27 cellular contexts compared by ENCODE assay signal in genomic region chr16:79717324-79717848, GRCh38.
DNase-seq lines count a peak whose midpoint lies in the region; ATAC-seq and TF ChIP-seq lines count a peak whose summit lies in the region.
"Had no signal": no experiment of that assay in that cellular context is flagged by ENCODE, and none has a peak within 500 bp of the region (broad histone marks: within the 10 kb centered on the region; RNA-seq: fewer than 3 reads in every experiment).

No MANE protein-coding gene starts in this region.

- no peaks in the 10 kb centered on the region for H3K36me3 ChIP-seq in uterus
- H3K36me3 ChIP-seq: SJSA1 had no signal

- intact Hi-C loops in activated CD4-positive, alpha-beta memory T cell treated with anti-CD3 and anti-CD28 coated beads for 36 hours (cut with micrococcal nuclease) = no loop called here
- intact Hi-C loops in uterus (cut with DNase I; ENCODE audit: low total_unique reads) = no loop called here

- ATAC-seq in HG02798 (IDR thresholded peaks at IDR 0.05; ENCODE audit: poor library complexity, unreplicated experiment) = no peak
- ATAC-seq: HepG2, left ventricle myocardium superior, WTC11 had no signal

- peaks cover 48% of the 10 kb centered on the region for H3K4me1 Mint-ChIP-seq in activated CD4-positive, alpha-beta memory T cell treated with anti-CD3 and anti-CD28 coated beads, Interleukin-2, amount 10 ng/mL, durations not matched to agents 7 days and 5 days
- H3K4me1 Mint-ChIP-seq in activated CD4-positive, alpha-beta memory T cell treated with anti-CD3 and anti-CD28 coated beads for 36 hours (ENCODE audit: low read depth) = peaks cover 25% of the 10 kb centered on the region
- H3K4me1 Mint-ChIP-seq in chondrocyte (ENCODE audit: low read depth) (peaks cover 66% of the 10 kb centered on the region), nephron progenitor cell (peaks cover 32% of the 10 kb centered on the region)
- H3K4me1 Mint-ChIP-seq: central memory CD8-positive, alpha-beta T cell; immature natural killer cell; WTC11 had no signal

- peaks cover 9% of the 10 kb centered on the region for H3K9me3 Mint-ChIP-seq in activated CD4-positive, alpha-beta memory T cell treated with anti-CD3 and anti-CD28 coated beads, Interleukin-2, amount 10 ng/mL, durations not matched to agents 7 days and 5 days
- H3K9me3 Mint-ChIP-seq in activated CD4-positive, alpha-beta memory T cell treated with anti-CD3 and anti-CD28 coated beads for 36 hours = peaks cover 2% of the 10 kb centered on the region
- peaks cover 3% of the 10 kb centered on the region for H3K9me3 Mint-ChIP-seq in chondrocyte (ENCODE audit: low read depth)
- H3K9me3 Mint-ChIP-seq in nephron progenitor cell = peaks cover 3% of the 10 kb centered on the region
- H3K9me3 Mint-ChIP-seq: stimulated activated naive CD8-positive, alpha-beta T cell treated with anti-CD3 and anti-CD28 coated beads, Interleukin-15, Interleukin-2, amounts not matched to agents 100 ng/mL and 50 ng/mL, for 24 hours had no signal

- DNase-seq in activated CD4-positive, alpha-beta memory T cell treated with anti-CD3 and anti-CD28 coated beads, Interleukin-2, amount 10 ng/mL, durations not matched to agents 7 days and 5 days = no peak
- DNase-seq in activated CD4-positive, alpha-beta memory T cell treated with anti-CD3 and anti-CD28 coated beads for 36 hours = no peak
- DNase-seq in chondrocyte (ENCODE audit: low spot score) = no peak
- no peak for DNase-seq in nephron progenitor cell
- DNase-seq in uterus = no peak
- DNase-seq in COLO829 (ENCODE audit: low spot score) = no peak
- no peak for DNase-seq in NOMO-1 treated with dmso at 0.1 percent for 144 hours (lab: John Stamatoyannopoulos, UW; ENCODE audit: unreplicated experiment)
- DNase-seq: activated CD4-positive, alpha-beta T cell treated with anti-CD3 and anti-CD28 coated beads, Interleukin-2, amount 50 U/mL, for 4 hours; activated naive CD4-positive, alpha-beta T cell treated with Interleukin-2 at 50 U/mL for 16 hours; anterior cingulate cortex; COR-L47; GM23248; immature natural killer cell; left ventricle myocardium superior; NCI-H1417; NCI-H510A treated with DMSO at 0.1 percent for 48 hours; nucleus accumbens; stimulated activated CD4-positive, alpha-beta T cell treated with anti-CD3 and anti-CD28 coated beads, Interleukin-12 subunit alpha, Interleukin-12 subunit beta, amount 100 ng/mL, for 4 hours; stimulated activated CD4-positive, alpha-beta T cell treated with anti-CD3 and anti-CD28 coated beads, Interleukin-4, amount 100 ng/mL, for 4 hours had no signal

- H3K9me3 ChIP-seq in uterus = no peaks in the 10 kb centered on the region
- H3K9me3 ChIP-seq: SJSA1 had no signal

- TF ChIP-seq POLR2A in uterus (IDR thresholded peaks at IDR 0.05) = no peak

- CTCF ChIA-PET in activated CD4-positive, alpha-beta memory T cell treated with anti-CD3 and anti-CD28 coated beads, Interleukin-2, amount 10 ng/mL, durations not matched to agents 7 days and 5 days (lab: Charles Lee) = no interaction called here
- CTCF ChIA-PET in activated CD4-positive, alpha-beta memory T cell treated with anti-CD3 and anti-CD28 coated beads for 36 hours (lab: Charles Lee) = no interaction called here

- POLR2A ChIA-PET in activated CD4-positive, alpha-beta memory T cell treated with anti-CD3 and anti-CD28 coated beads, Interleukin-2, amount 10 ng/mL, durations not matched to agents 7 days and 5 days (lab: Charles Lee) = interaction anchor here (1.0 to 5.8 kb wide), 4 partner anchors 21 to 117 kb away, joined by 3 to 67 read pairs (median 4); partner anchors contain the start of gene MAF
- POLR2A ChIA-PET in activated CD4-positive, alpha-beta memory T cell treated with anti-CD3 and anti-CD28 coated beads for 36 hours (lab: Charles Lee) = no interaction called here

- peak overlapping the region; percentile 76 for H3K27ac Mint-ChIP-seq in activated CD4-positive, alpha-beta memory T cell treated with anti-CD3 and anti-CD28 coated beads, Interleukin-2, amount 10 ng/mL, durations not matched to agents 7 days and 5 days
- no peak overlapping the region for H3K27ac Mint-ChIP-seq in activated CD4-positive, alpha-beta memory T cell treated with anti-CD3 and anti-CD28 coated beads for 36 hours
- peak overlapping the region; percentile 70 for H3K27ac Mint-ChIP-seq in chondrocyte (ENCODE audit: unreplicated experiment)
- H3K27ac Mint-ChIP-seq in nephron progenitor cell = peak overlapping the region; percentile 96
- H3K27ac Mint-ChIP-seq: immature natural killer cell; stimulated activated naive CD8-positive, alpha-beta T cell treated with anti-CD3 and anti-CD28 coated beads, Interleukin-15, Interleukin-2, amounts not matched to agents 100 ng/mL and 50 ng/mL, for 24 hours; type B pancreatic cell; WTC11 had no signal

- H3K27me3 ChIP-seq in uterus = no peaks in the 10 kb centered on the region
- H3K27me3 ChIP-seq: SJSA1 had no signal

- H3K27me3 Mint-ChIP-seq in activated CD4-positive, alpha-beta memory T cell treated with anti-CD3 and anti-CD28 coated beads, Interleukin-2, amount 10 ng/mL, durations not matched to agents 7 days and 5 days = no peaks in the 10 kb centered on the region
- peaks cover 5% of the 10 kb centered on the region for H3K27me3 Mint-ChIP-seq in activated CD4-positive, alpha-beta memory T cell treated with anti-CD3 and anti-CD28 coated beads for 36 hours
- H3K27me3 Mint-ChIP-seq in chondrocyte (ENCODE audit: low read depth) (no peaks in the 10 kb centered on the region), nephron progenitor cell (ENCODE audit: low read depth, poor library complexity) (peaks cover 8% of the 10 kb centered on the region)

- TF ChIP-seq CTCF in chondrocyte (IDR thresholded peaks at IDR 0.05) (no peak), nephron progenitor cell (IDR thresholded peaks at IDR 0.05) (no peak), uterus (IDR thresholded peaks at IDR 0.05) (no peak)

- no peaks in the 10 kb centered on the region for H3K4me1 ChIP-seq in uterus
- H3K4me1 ChIP-seq: SJSA1 had no signal

- H3K4me3 Mint-ChIP-seq in activated CD4-positive, alpha-beta memory T cell treated with anti-CD3 and anti-CD28 coated beads, Interleukin-2, amount 10 ng/mL, durations not matched to agents 7 days and 5 days = peak overlapping the region; percentile 36
- no peak overlapping the region for H3K4me3 Mint-ChIP-seq in activated CD4-positive, alpha-beta memory T cell treated with anti-CD3 and anti-CD28 coated beads for 36 hours
- H3K4me3 Mint-ChIP-seq in chondrocyte (ENCODE audit: unreplicated experiment) = no peak overlapping the region
- H3K4me3 Mint-ChIP-seq in nephron progenitor cell = no peak overlapping the region
- H3K4me3 Mint-ChIP-seq: central memory CD8-positive, alpha-beta T cell; immature natural killer cell; stimulated activated naive CD8-positive, alpha-beta T cell treated with anti-CD3 and anti-CD28 coated beads, Interleukin-15, Interleukin-2, amounts not matched to agents 100 ng/mL and 50 ng/mL, for 24 hours; type B pancreatic cell; WTC11 had no signal

- peak overlapping the region; percentile 68 to 83 for H3K27ac ChIP-seq in uterus
- H3K27ac ChIP-seq: epithelial cell of prostate, GM23248, SJSA1 had no signal

- H3K36me3 Mint-ChIP-seq in activated CD4-positive, alpha-beta memory T cell treated with anti-CD3 and anti-CD28 coated beads, Interleukin-2, amount 10 ng/mL, durations not matched to agents 7 days and 5 days (ENCODE audit: low read depth) = peaks cover 28% of the 10 kb centered on the region
- H3K36me3 Mint-ChIP-seq in activated CD4-positive, alpha-beta memory T cell treated with anti-CD3 and anti-CD28 coated beads for 36 hours = peaks cover 3% of the 10 kb centered on the region
- H3K36me3 Mint-ChIP-seq in chondrocyte (ENCODE audit: low read depth) (peaks cover 1% of the 10 kb centered on the region), nephron progenitor cell (ENCODE audit: low read depth) (peaks cover 10% of the 10 kb centered on the region)
- H3K36me3 Mint-ChIP-seq: WTC11 had no signal

- H3K4me3 ChIP-seq in uterus = no peak overlapping the region
- H3K4me3 ChIP-seq: GM23248, SJSA1 had no signal
